Comparison of ENCODE assay signal across 8 cellular contexts in the genomic region with DNA sequence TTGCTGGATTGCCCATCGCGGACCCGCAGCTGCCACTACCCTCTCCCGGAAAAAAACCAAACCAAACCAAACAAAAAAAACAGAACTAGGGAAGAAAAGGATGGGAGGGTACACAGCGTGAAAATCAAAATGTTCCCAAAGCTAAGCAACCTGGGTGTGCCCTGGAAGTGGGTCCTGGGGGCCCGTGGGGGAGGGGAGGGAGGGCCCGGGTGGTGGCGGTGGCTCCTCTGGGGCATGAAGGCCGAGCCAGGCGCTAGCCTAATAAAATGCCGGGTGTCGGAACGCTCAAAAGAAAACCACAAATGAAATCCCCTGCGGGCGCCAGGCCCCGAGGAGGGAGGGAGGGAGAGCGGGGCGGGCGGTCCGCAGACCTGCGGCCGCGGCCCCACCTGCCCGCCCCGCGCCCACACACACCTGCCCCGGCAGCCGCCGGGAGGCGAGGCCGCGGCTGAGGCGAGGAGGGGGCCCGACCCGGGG. TPM values are rescaled to one million over a fixed set of nuclear protein-coding genes. Genes with fewer than 3 reads are reported as not detected.
DNase-seq lines count a peak whose midpoint lies in the region; ATAC-seq, FAIRE-seq and TF ChIP-seq lines count a peak whose summit lies in the region.

No MANE protein-coding gene starts in this region.

- H3K9me1 ChIP-seq in endothelial cell of umbilical vein (replicated peaks; ENCODE audit: control insufficient read depth, extremely low read depth, insufficient read depth, low read length), result no peaks in the 10 kb centered on the region

- DNase-seq in EL (peak; percentile 51), HTR-8/SVneo (ENCODE audit: insufficient read length, low spot score) (peak; percentile 17), endothelial cell of umbilical vein (ENCODE audit: low read depth, low spot score) (peak; percentile 22), naive B cell (peak; percentile 8), uterus (peak in 1 of 2 donors; percentile 23), NCI-H2196 (lab: John Stamatoyannopoulos, UW; ENCODE audit: unreplicated experiment) (no peak)
- peak; percentile 57 for DNase-seq in activated CD4-positive, alpha-beta T cell treated with anti-CD3 and anti-CD28 coated beads for 36 hours

- dilution Hi-C loops in endothelial cell of umbilical vein (cut with MboI; ENCODE audit: extremely low pct_ligation_motif_present, low sequenced_read_pairs), result no loop called here

- H3K4me3 Mint-ChIP-seq in activated CD4-positive, alpha-beta T cell treated with anti-CD3 and anti-CD28 coated beads for 36 hours, result peak overlapping the region; percentile 91
- peak overlapping the region; percentile 91 to 99 (median 95) for H3K4me3 Mint-ChIP-seq in naive B cell

- no peak for TF ChIP-seq CTCF in endothelial cell of umbilical vein (IDR thresholded peaks at IDR 0.05; ENCODE audit: extremely low read depth in 1 of 2, insufficient read depth in 1 of 2, low read depth in 1 of 2, low read length in 2 of 2)
- TF ChIP-seq CTCF in uterus (IDR thresholded peaks at IDR 0.05), result no peak

- no peaks in the 10 kb centered on the region for H3K9me3 Mint-ChIP-seq in activated CD4-positive, alpha-beta T cell treated with anti-CD3 and anti-CD28 coated beads for 36 hours (ENCODE audit: low read depth)
- H3K9me3 Mint-ChIP-seq in naive B cell, result peaks cover 0 to 3% (median 0%) of the 10 kb centered on the region in 7 donors

- H3K27ac ChIP-seq in endothelial cell of umbilical vein (ENCODE audit: insufficient read depth, low read depth, low read length) (peak overlapping the region; percentile 35), uterus (peak overlapping the region; percentile 71 to 89)

- H3K4me1 ChIP-seq in endothelial cell of umbilical vein (ENCODE audit: control insufficient read depth, extremely low read depth, insufficient read depth, low read length) (peaks cover 12% of the 10 kb centered on the region), uterus (peaks cover 0 to 15% of the 10 kb centered on the region in 2 donors)

- ATAC-seq in GM21526 (IDR thresholded peaks at IDR 0.05; ENCODE audit: low FRiP score, unreplicated experiment) (peak; percentile 49), naive B cell (ENCODE audit: low read depth in 2 of 2) (peak; percentile 45 to 52)
- ATAC-seq in activated CD4-positive, alpha-beta T cell treated with anti-CD3 and anti-CD28 coated beads for 36 hours, result peak; percentile 7

- H3K36me3 ChIP-seq in endothelial cell of umbilical vein (ENCODE audit: control insufficient read depth in 2 of 2, extremely low read depth in 1 of 2, insufficient read depth in 2 of 2, low read length in 2 of 2) (no peaks in the 10 kb centered on the region), uterus (no peaks in the 10 kb centered on the region)

- H3K27me3 Mint-ChIP-seq in activated CD4-positive, alpha-beta T cell treated with anti-CD3 and anti-CD28 coated beads for 36 hours, result no peaks in the 10 kb centered on the region
- H3K27me3 Mint-ChIP-seq in naive B cell, result no peaks in the 10 kb centered on the region

- H3K9me3 ChIP-seq in endothelial cell of umbilical vein (replicated peaks; ENCODE audit: control insufficient read depth, insufficient read depth, low read length) (no peaks in the 10 kb centered on the region), uterus (no peaks in the 10 kb centered on the region)

- CTCF ChIA-PET in activated CD4-positive, alpha-beta T cell treated with anti-CD3 and anti-CD28 coated beads for 36 hours (lab: Charles Lee), result interaction anchor here (0.8 to 1.0 kb wide), 2 partner anchors 13 to 30 kb away, joined by 3 to 4 read pairs; no protein-coding TSS in a partner anchor
- CTCF ChIA-PET in endothelial cell of umbilical vein (lab: Charles Lee), result interaction anchor here (0.6 to 1.4 kb wide), 2 partner anchors 183 to 188 kb away, joined by 3 to 7 read pairs; no protein-coding TSS in a partner anchor

- intact Hi-C loops in activated CD4-positive, alpha-beta T cell treated with anti-CD3 and anti-CD28 coated beads for 36 hours (cut with DNase I, micrococcal nuclease), result loop anchor here (5.0 to 10.0 kb wide), 3 partner anchors 249 to 697 kb away; a partner anchor contains a TSS
- intact Hi-C loops in endothelial cell of umbilical vein (cut with micrococcal nuclease), result loop anchor here (10.0 kb wide), 1 partner anchor 367 kb away; a partner anchor contains a TSS
- intact Hi-C loops in uterus (cut with DNase I; ENCODE audit: low total_unique reads), result no loop called here

- H2AFZ ChIP-seq in endothelial cell of umbilical vein (ENCODE audit: low read depth, low read length), result peak overlapping the region; percentile 100

- no TSS peak for BruUV-seq in endothelial cell of umbilical vein (replicated peaks; lab: Mats Ljungman, UMichigan)

- FAIRE-seq in HTR-8/SVneo (lab: Jason Lieb, UNC) (no peak), endothelial cell of umbilical vein (lab: Jason Lieb, UNC) (no peak)

- peak overlapping the region; percentile 36 for H3K4me2 ChIP-seq in endothelial cell of umbilical vein (ENCODE audit: insufficient read depth, low read length)

- H3K4me3 ChIP-seq in endothelial cell of umbilical vein (replicated peaks in 1 of 3; ENCODE audit: insufficient read depth in 1 of 3, low read depth in 1 of 3, low read length in 3 of 3) (peak overlapping the region; percentile 71 to 95 (median 72)), uterus (peak overlapping the region; percentile 60 to 89)

- H3K4me1 Mint-ChIP-seq in activated CD4-positive, alpha-beta T cell treated with anti-CD3 and anti-CD28 coated beads for 36 hours, result peaks cover 24% of the 10 kb centered on the region
- peaks cover 16 to 50% (median 33%) of the 10 kb centered on the region in 3 donors for H3K4me1 Mint-ChIP-seq in naive B cell

- POLR2A ChIA-PET in activated CD4-positive, alpha-beta T cell treated with anti-CD3 and anti-CD28 coated beads for 36 hours (lab: Charles Lee), result interaction anchor here (0.5 kb wide), 1 partner anchor 684 kb away, joined by 4 read pairs; no protein-coding TSS in a partner anchor
- POLR2A ChIA-PET in endothelial cell of umbilical vein (lab: Charles Lee), result interaction anchor here (0.6 kb wide), 1 partner anchor 73 kb away, joined by 12 read pairs; no protein-coding TSS in a partner anchor

- H3K9ac ChIP-seq in endothelial cell of umbilical vein (replicated peaks; ENCODE audit: extremely low read depth, insufficient read depth, low read length), result peak overlapping the region; percentile 82

- H3K27me3 ChIP-seq in endothelial cell of umbilical vein (ENCODE audit: control insufficient read depth in 2 of 2, insufficient read depth in 2 of 2, low read length in 2 of 2) (no peaks in the 10 kb centered on the region), uterus (no peaks in the 10 kb centered on the region)

- H3K36me3 Mint-ChIP-seq in activated CD4-positive, alpha-beta T cell treated with anti-CD3 and anti-CD28 coated beads for 36 hours (ENCODE audit: low read depth), result peaks cover 2% of the 10 kb centered on the region
- peaks cover 0 to 4% of the 10 kb centered on the region in 2 donors for H3K36me3 Mint-ChIP-seq in naive B cell

- TF ChIP-seq POLR2A in endothelial cell of umbilical vein (IDR thresholded peaks at IDR 0.05; ENCODE audit: low read depth, low read length) (no peak), uterus (IDR thresholded peaks at IDR 0.05) (no peak)

- peak overlapping the region; percentile 90 for H3K27ac Mint-ChIP-seq in activated CD4-positive, alpha-beta T cell treated with anti-CD3 and anti-CD28 coated beads for 36 hours
- H3K27ac Mint-ChIP-seq in naive B cell, result peak overlapping the region in 5 of 6 donors; percentile 33 to 94 (median 89)

- H3K79me2 ChIP-seq in endothelial cell of umbilical vein (ENCODE audit: control insufficient read depth, insufficient read depth, low read length), result peaks cover 31% of the 10 kb centered on the region

- H4K20me1 ChIP-seq in endothelial cell of umbilical vein (replicated peaks; ENCODE audit: control insufficient read depth, extremely low read depth, insufficient read depth, low read length), result no peaks in the 10 kb centered on the region

RNA-seq across cellular contexts. Expression of a gene that starts 0.8 kb away (rescaled TPM):
- total RNA-seq in activated CD4-positive, alpha-beta T cell treated with anti-CD3 and anti-CD28 coated beads for 36 hours, result 10 to 100 TPM; 22.2 to 23.8 TPM
- total RNA-seq in endothelial cell of umbilical vein (38.8 and 47.7 TPM in 2 replicates), uterus (10 to 100 TPM; 15.9 to 72.9 (median 45.2) TPM)
- polyA plus RNA-seq in endothelial cell of umbilical vein (9.7 and 11.1 TPM in 2 replicates), naive B cell (ENCODE audit: low read depth in 6 of 6) (10 to 100 TPM in 1 of 6 donors, 1 to 10 TPM in 5; 6.1 to 19.1 (median 8.0) TPM)
- 8.8 and 10.2 TPM in 2 replicates for polyA plus RNA-seq in endothelial cell of umbilical vein (2011; cell fraction: cytosol; rRNA removed)
- polyA plus RNA-seq in endothelial cell of umbilical vein (2011; cell fraction: nucleus; rRNA removed), result 58.1 and 58.5 TPM in 2 replicates
- polyA plus RNA-seq in endothelial cell of umbilical vein (2012), result 18.0 and 23.4 TPM in 2 replicates
- 55.3 and 58.0 TPM in 2 replicates for polyA minus RNA-seq in endothelial cell of umbilical vein
- 19.2 TPM for polyA minus RNA-seq in endothelial cell of umbilical vein (2011; cell fraction: cytosol; rRNA and poly(A)+ RNA removed)
- 97.5 and 125 TPM in 2 replicates for polyA minus RNA-seq in endothelial cell of umbilical vein (2011; cell fraction: nucleus; rRNA and poly(A)+ RNA removed)

RNA-seq across cellular contexts. Expression of a gene that starts 27.9 kb away (rescaled TPM):
- total RNA-seq in activated CD4-positive, alpha-beta T cell treated with anti-CD3 and anti-CD28 coated beads for 36 hours, result 1,000 to 10,000 TPM; 2,097 to 2,202 TPM
- 1,359 and 1,385 TPM in 2 replicates for total RNA-seq in endothelial cell of umbilical vein
- polyA plus RNA-seq in endothelial cell of umbilical vein, result 773 and 998 TPM in 2 replicates
- 2,036 and 2,074 TPM in 2 replicates for polyA plus RNA-seq in endothelial cell of umbilical vein (2011; cell fraction: cytosol; rRNA removed)
- 552 and 631 TPM in 2 replicates for polyA plus RNA-seq in endothelial cell of umbilical vein (2011; cell fraction: nucleus; rRNA removed)
- 2,142 and 2,144 TPM in 2 replicates for polyA plus RNA-seq in endothelial cell of umbilical vein (2012)
- polyA minus RNA-seq in endothelial cell of umbilical vein, result 289 and 336 TPM in 2 replicates
- polyA minus RNA-seq in endothelial cell of umbilical vein (2011; cell fraction: cytosol; rRNA and poly(A)+ RNA removed), result 430 TPM
- 80.6 and 105 TPM in 2 replicates for polyA minus RNA-seq in endothelial cell of umbilical vein (2011; cell fraction: nucleus; rRNA and poly(A)+ RNA removed)
- 100 to 1,000 TPM; 265 to 541 (median 474) TPM for polyA plus RNA-seq in naive B cell (ENCODE audit: low read depth in 6 of 6)
- 1,000 to 10,000 TPM; 1,278 to 1,553 (median 1,492) TPM for total RNA-seq in uterus

RNA-seq across cellular contexts. Expression of a gene that starts 37.3 kb away (rescaled TPM):
- 100 to 1,000 TPM; 129 to 134 TPM for total RNA-seq in activated CD4-positive, alpha-beta T cell treated with anti-CD3 and anti-CD28 coated beads for 36 hours
- total RNA-seq in endothelial cell of umbilical vein (104 and 107 TPM in 2 replicates), uterus (100 to 1,000 TPM in 2 of 4 donors, 10 to 100 TPM in 2; 45.3 to 116 (median 76.9) TPM)
- polyA plus RNA-seq in endothelial cell of umbilical vein (22.4 and 36.5 TPM in 2 replicates), naive B cell (ENCODE audit: low read depth in 6 of 6) (10 to 100 TPM; 29.3 to 86.3 (median 76.2) TPM)
- polyA plus RNA-seq in endothelial cell of umbilical vein (2011; cell fraction: cytosol; rRNA removed), result 38.5 and 42.5 TPM in 2 replicates
- 34.1 and 44.1 TPM in 2 replicates for polyA plus RNA-seq in endothelial cell of umbilical vein (2011; cell fraction: nucleus; rRNA removed)
- polyA plus RNA-seq in endothelial cell of umbilical vein (2012), result 64.9 and 86.2 TPM in 2 replicates
- 66.6 and 71.7 TPM in 2 replicates for polyA minus RNA-seq in endothelial cell of umbilical vein
- polyA minus RNA-seq in endothelial cell of umbilical vein (2011; cell fraction: cytosol; rRNA and poly(A)+ RNA removed), result 70.4 TPM
- 24.0 and 30.3 TPM in 2 replicates for polyA minus RNA-seq in endothelial cell of umbilical vein (2011; cell fraction: nucleus; rRNA and poly(A)+ RNA removed)
